ENCODE assay signal across 14 cellular contexts in the genomic region with DNA sequence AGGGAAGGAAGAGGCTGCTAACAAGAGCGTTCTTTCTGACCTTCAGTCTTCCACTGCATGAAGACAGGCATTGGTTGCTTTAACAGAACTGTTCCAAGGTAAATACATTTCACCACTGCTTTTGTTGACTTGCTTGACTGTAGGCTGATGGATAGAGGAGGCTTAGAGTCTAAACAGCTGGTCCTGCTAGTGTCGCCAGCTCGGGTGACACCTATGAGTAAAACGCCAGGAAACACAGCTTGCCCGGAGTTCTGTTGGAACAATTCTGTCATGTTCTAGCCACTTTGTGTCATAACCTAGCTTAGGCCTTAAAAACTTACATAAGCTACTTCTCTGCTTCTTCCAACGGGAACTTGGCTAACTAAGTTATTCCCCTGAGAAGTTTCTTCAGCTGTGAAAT.
A peak's percentile ranks its signal among the peaks of the same experiment; 100 is the strongest.
DNase-seq lines count a peak whose midpoint lies in the region; ATAC-seq and TF ChIP-seq lines count a peak whose summit lies in the region.
"Had no signal": no experiment of that assay in that cellular context is flagged by ENCODE, and none has a peak within 500 bp of the region (broad histone marks: within the 10 kb centered on the region; RNA-seq: fewer than 3 reads in every experiment).

No MANE protein-coding gene starts in this region.

- intact Hi-C loops in lower lobe of right lung (cut with DNase I) (no loop called here), tibial artery (cut with DNase I; ENCODE audit: low total_unique reads) (no loop called here), PC-9 (cut with micrococcal nuclease; ENCODE audit: unreplicated experiment) (no loop called here)

- no peaks in the 10 kb centered on the region for H3K9me2 ChIP-seq in PC-9 (ENCODE audit: insufficient read depth)

- no peaks in the 10 kb centered on the region for H3K79me2 ChIP-seq in PC-9 (ENCODE audit: low read depth)

- TF ChIP-seq CTCF in fibroblast of mammary gland (conservative IDR thresholded peaks at IDR 0.05; ENCODE audit: control insufficient read depth, insufficient read depth, low read depth, low read length), result no peak
- no peak for TF ChIP-seq CTCF in lower lobe of right lung (IDR thresholded peaks at IDR 0.05)
- TF ChIP-seq CTCF in tibial artery (IDR thresholded peaks at IDR 0.05), result no peak
- TF ChIP-seq CTCF in PC-9 (conservative IDR thresholded peaks at IDR 0.05), result no peak

- no peaks in the 10 kb centered on the region for H3F3A ChIP-seq in PC-9 (ENCODE audit: insufficient read depth, low read depth)

- H3K4me1 ChIP-seq in lower lobe of right lung, result no peaks in the 10 kb centered on the region
- H3K4me1 ChIP-seq in tibial artery, result peaks cover 0 to 26% (median 7%) of the 10 kb centered on the region in 4 donors
- no peaks in the 10 kb centered on the region for H3K4me1 ChIP-seq in PC-9 (replicated peaks; ENCODE audit: insufficient read depth)

- H3K4me3 ChIP-seq in fibroblast of mammary gland (ENCODE audit: control insufficient read depth, low read depth, low read length) (no peak overlapping the region), lower lobe of right lung (no peak overlapping the region), tibial artery (no peak overlapping the region), PC-9 (no peak overlapping the region)

- no peaks in the 10 kb centered on the region for H3K27me3 ChIP-seq in lower lobe of right lung (ENCODE audit: low read depth)
- H3K27me3 ChIP-seq in tibial artery, result no peaks in the 10 kb centered on the region
- peaks cover 9% of the 10 kb centered on the region; the same call in 1 of the 2 replicates for H3K27me3 ChIP-seq in PC-9 (ENCODE audit: insufficient read depth, low read depth)

- peak; percentile 40 to 45 for ATAC-seq in lower lobe of right lung
- no peak for ATAC-seq in GM21825 (IDR thresholded peaks at IDR 0.05; ENCODE audit: unreplicated experiment)

- no peaks in the 10 kb centered on the region; the same call in 1 of the 2 replicates for H4K20me1 ChIP-seq in PC-9 (ENCODE audit: insufficient read depth)

- POLR2A ChIA-PET in PC-9 (lab: Charles Lee; ENCODE audit: unreplicated experiment), result no interaction called here

- CTCF ChIA-PET in PC-9 (lab: Charles Lee), result no interaction called here

- H3K9me3 ChIP-seq in lower lobe of right lung, result no peaks in the 10 kb centered on the region
- no peaks in the 10 kb centered on the region for H3K9me3 ChIP-seq in tibial artery
- no peaks in the 10 kb centered on the region for H3K9me3 ChIP-seq in PC-9 (ENCODE audit: insufficient read depth, low read depth)

- peak; percentile 20 for DNase-seq in DMS53 (lab: John Stamatoyannopoulos, UW)
- no peak for DNase-seq in DMS53 treated with DMSO at 0.1 percent for 48 hours (lab: John Stamatoyannopoulos, UW; ENCODE audit: unreplicated experiment)
- DNase-seq in fibroblast of mammary gland (ENCODE audit: low read depth), result peak; percentile 41
- DNase-seq in lower lobe of right lung, result no peak
- peak; percentile 64 to 81 for DNase-seq in tibial artery
- DNase-seq in stimulated activated CD4-positive, alpha-beta T cell treated with anti-CD3 and anti-CD28 coated beads, Interleukin-4, amount 100 ng/mL, for 24 hours, result no peak
- DNase-seq in PC-9, result no peak
- DNase-seq: 8988T; activated CD4-positive, CD25-positive, alpha-beta regulatory T cell; kidney; NCI-H1048; SIG-M5; T-helper 2 cell had no signal

- H3K36me3 ChIP-seq in lower lobe of right lung, result no peaks in the 10 kb centered on the region
- H3K36me3 ChIP-seq in tibial artery, result no peaks in the 10 kb centered on the region
- H3K36me3 ChIP-seq in PC-9 (ENCODE audit: low read depth), result no peaks in the 10 kb centered on the region

- BruUV-seq in PC-9 (replicated peaks; lab: Mats Ljungman, UMichigan), result no TSS peak

- H2AFZ ChIP-seq in PC-9, result no peak overlapping the region

- no peak overlapping the region for H3K4me2 ChIP-seq in PC-9

- H3K27ac ChIP-seq in lower lobe of right lung (no peak overlapping the region), tibial artery (peak overlapping the region; percentile 37 to 59), PC-9 (no peak overlapping the region)

Comparison
In these comparisons a context has a peak if more than half of its experiments do, and no peak if none do; other contexts are left out.
1. DNase-seq: peak in DMS53 (single experiment), fibroblast of mammary gland (single experiment) and tibial artery (2 of 2); none in DMS53 treated with DMSO at 0.1 percent for 48 hours (single experiment), lower lobe of right lung (single experiment), stimulated activated CD4-positive, alpha-beta T cell treated with anti-CD3 and anti-CD28 coated beads, Interleukin-4, amount 100 ng/mL, for 24 hours (single experiment) and PC-9 (0 of 2).
2. H3K27ac ChIP-seq: peak in tibial artery (2 of 2); none in lower lobe of right lung (single experiment) and PC-9 (single experiment).